8 cellular contexts compared by ENCODE assay signal in the genomic region with DNA sequence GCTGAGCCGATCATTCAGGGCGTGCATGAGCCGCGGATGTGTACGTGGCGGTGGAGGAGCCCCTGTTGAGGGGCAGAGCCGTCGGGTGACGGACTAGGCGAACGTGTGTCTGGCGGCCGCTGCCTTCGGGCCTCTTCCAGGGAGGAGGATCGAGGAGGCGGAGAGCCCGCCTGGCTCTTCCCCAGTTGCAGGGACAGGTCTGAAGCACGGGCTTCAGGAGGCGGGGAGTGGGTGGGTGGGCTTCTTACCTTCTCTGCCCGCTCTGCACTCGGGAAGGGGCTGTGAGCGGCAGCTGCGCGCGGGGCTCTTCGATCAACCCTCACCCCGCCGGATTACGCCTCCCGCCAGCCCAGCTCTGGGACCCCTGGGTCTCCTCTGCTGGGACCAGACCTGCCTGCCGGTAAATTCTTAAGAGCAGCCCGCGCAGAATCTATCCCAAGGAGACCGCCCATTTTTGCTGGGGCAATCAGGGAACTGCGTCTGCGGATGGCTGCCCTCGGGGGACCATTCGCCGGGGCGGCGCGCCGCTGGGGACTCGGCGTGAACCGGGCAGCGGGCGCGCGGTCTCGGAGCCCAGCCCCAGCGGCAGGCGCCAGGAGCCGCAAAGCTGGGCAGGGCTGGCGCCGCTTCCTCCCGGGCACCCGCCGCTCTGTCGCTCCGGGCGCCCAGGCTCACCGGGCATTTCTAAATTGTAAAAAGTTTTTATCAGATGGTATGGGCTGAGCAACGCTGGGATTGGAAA. TPM values are rescaled to one million over a fixed set of nuclear protein-coding genes. Genes with fewer than 3 reads are reported as not detected.
DNase-seq lines count a peak whose midpoint lies in the region; ATAC-seq, FAIRE-seq and TF ChIP-seq lines count a peak whose summit lies in the region.

No MANE protein-coding gene starts in this region.

- DNase-seq in AG04450 (ENCODE audit: low read depth, low spot score): no peak
- peak; percentile 61 for DNase-seq in NCI-H82 (lab: John Stamatoyannopoulos, UW)
- peak; percentile 21 for DNase-seq in activated effector memory CD4-positive, alpha-beta T cell treated with Interleukin-2 at 50 U/mL for 16 hours
- DNase-seq in head of caudate nucleus: peak in 22 of 42 donors; percentile 6 to 55 (median 19)
- DNase-seq in progenitor cell of endocrine pancreas (ENCODE audit: low spot score, unreplicated experiment): peak; percentile 42
- DNase-seq in H54 (ENCODE audit: insufficient read length, low spot score): no peak

- no peaks in the 10 kb centered on the region for H3K9me3 Mint-ChIP-seq in progenitor cell of endocrine pancreas (ENCODE audit: low read depth)

- H3K4me3 Mint-ChIP-seq in progenitor cell of endocrine pancreas (ENCODE audit: low read depth): peak overlapping the region; percentile 82

- intact Hi-C loops in head of caudate nucleus (cut with DNase I): no loop called here

- no peaks in the 10 kb centered on the region for H3K9me3 ChIP-seq in AG04450 (ENCODE audit: control insufficient read depth, insufficient read depth, low read length)

- peaks cover 4% of the 10 kb centered on the region for H3K4me1 Mint-ChIP-seq in progenitor cell of endocrine pancreas (ENCODE audit: low read depth)

- H3K27ac ChIP-seq in AG04450 (ENCODE audit: low read depth, low read length): no peak overlapping the region

- peak overlapping the region; percentile 96 for H3K27ac Mint-ChIP-seq in progenitor cell of endocrine pancreas

- H3K27me3 ChIP-seq in AG04450 (ENCODE audit: control insufficient read depth, insufficient read depth, low read length): no peaks in the 10 kb centered on the region

- TF ChIP-seq POLR2A in H54 (IDR thresholded peaks at IDR 0.05; ENCODE audit: low read depth, low read length): no peak

- POLR2A ChIA-PET in AG04450 (lab: Yijun Ruan, JAX): interaction anchor here (1.7 kb wide), 1 partner anchor 147 kb away, joined by 6 read pairs; no protein-coding TSS in a partner anchor

- H3K36me3 Mint-ChIP-seq in progenitor cell of endocrine pancreas (ENCODE audit: insufficient read depth): no peaks in the 10 kb centered on the region

- CTCF ChIA-PET in AG04450 (lab: Charles Lee): interaction anchor here (0.6 to 2.8 kb wide), 24 partner anchors 9 to 647 kb away, joined by 3 to 27 read pairs (median 6); a partner anchor contains a TSS

- peak overlapping the region; percentile 62 for H3K4me3 ChIP-seq in AG04450 (ENCODE audit: low read depth, low read length)

- FAIRE-seq in H54 (lab: Jason Lieb, UNC): no peak

- ATAC-seq in GM18861 (IDR thresholded peaks at IDR 0.05; ENCODE audit: unreplicated experiment) (peak; percentile 5), HG03097 (IDR thresholded peaks at IDR 0.05; ENCODE audit: low FRiP score, unreplicated experiment) (peak; percentile 16)

- no peak for TF ChIP-seq CTCF in AG04450 (IDR thresholded peaks at IDR 0.05; ENCODE audit: low read depth, low read length)
- TF ChIP-seq CTCF in progenitor cell of endocrine pancreas (IDR thresholded peaks at IDR 0.05; ENCODE audit: unreplicated experiment): no peak

- H3K27me3 Mint-ChIP-seq in progenitor cell of endocrine pancreas: peaks cover 11% of the 10 kb centered on the region

RNA-seq across cellular contexts. Expression of a gene that starts 4.9 kb away (rescaled TPM):
- 0.11 and 0.33 TPM in 2 replicates for polyA plus RNA-seq in AG04450 (2011; rRNA removed)
- polyA minus RNA-seq in AG04450 (2011; rRNA and poly(A)+ RNA removed): not detected in 2 replicates
- 4.7 and 5.9 TPM in 2 replicates for total RNA-seq in progenitor cell of endocrine pancreas

Comparison
In these comparisons a context has a peak if more than half of its experiments do, and no peak if none do; other contexts are left out.
1. DNase-seq: peak in NCI-H82 (single experiment), activated effector memory CD4-positive, alpha-beta T cell treated with Interleukin-2 at 50 U/mL for 16 hours (single experiment), head of caudate nucleus (22 of 42) and progenitor cell of endocrine pancreas (single experiment); none in AG04450 (single experiment) and H54 (single experiment).